Comparison of ENCODE assay signal across 9 cellular contexts in the genomic region with DNA sequence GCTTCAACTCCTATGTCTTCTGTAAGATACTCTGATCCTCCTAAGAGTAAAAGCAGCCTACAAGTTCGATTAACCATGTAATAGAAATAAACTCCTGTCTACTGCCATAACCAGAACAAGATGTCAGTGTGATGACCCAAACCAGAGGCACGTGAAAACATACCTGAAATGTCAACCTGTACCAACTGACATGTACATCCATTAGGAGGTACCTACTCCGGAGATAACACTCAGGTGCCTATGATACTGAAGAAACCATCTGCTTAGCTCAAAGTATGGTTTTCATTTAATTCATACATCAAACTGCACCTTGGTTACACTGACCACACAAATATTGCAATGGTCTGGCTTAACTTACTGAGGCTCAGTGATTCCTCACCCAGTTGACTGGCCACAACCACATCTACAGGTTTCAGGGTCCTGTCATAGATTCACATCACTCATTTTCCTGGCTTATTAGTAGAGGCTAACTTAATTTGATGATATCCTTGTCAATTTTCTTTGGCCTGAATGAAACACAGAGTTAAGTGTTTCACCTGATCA. TPM values are rescaled to one million over a fixed set of nuclear protein-coding genes. Genes with fewer than 3 reads are reported as not detected.
A peak's percentile ranks its signal among the peaks of the same experiment; 100 is the strongest.
DNase-seq lines count a peak whose midpoint lies in the region; ATAC-seq and TF ChIP-seq lines count a peak whose summit lies in the region.
"Had no signal": no experiment of that assay in that cellular context is flagged by ENCODE, and none has a peak within 500 bp of the region (broad histone marks: within the 10 kb centered on the region; RNA-seq: fewer than 3 reads in every experiment).

No MANE protein-coding gene starts in this region.

- peak overlapping the region; percentile 88 for H3K27ac Mint-ChIP-seq in activated naive CD4-positive, alpha-beta T cell treated with anti-CD3 and anti-CD28 coated beads for 36 hours
- peak overlapping the region; percentile 97 for H3K27ac Mint-ChIP-seq in activated naive CD8-positive, alpha-beta T cell
- no peak overlapping the region for H3K27ac Mint-ChIP-seq in type B pancreatic cell

- TF ChIP-seq CTCF in type B pancreatic cell (conservative IDR thresholded peaks at IDR 0.05): no peak

- no peaks in the 10 kb centered on the region for H3K27me3 ChIP-seq in muscle layer of colon (ENCODE audit: control insufficient read depth in 1 of 2, insufficient read depth in 2 of 2, low read length in 2 of 2)

- H3K36me3 ChIP-seq in muscle layer of colon (ENCODE audit: insufficient read depth, low read length): peaks cover 26% of the 10 kb centered on the region

- peak overlapping the region; percentile 77 for H3K4me3 Mint-ChIP-seq in activated naive CD4-positive, alpha-beta T cell treated with anti-CD3 and anti-CD28 coated beads for 36 hours
- peak overlapping the region; percentile 89 for H3K4me3 Mint-ChIP-seq in activated naive CD8-positive, alpha-beta T cell
- peak overlapping the region; percentile 62 for H3K4me3 Mint-ChIP-seq in type B pancreatic cell

- H3K9me3 ChIP-seq in muscle layer of colon (ENCODE audit: low read length): no peaks in the 10 kb centered on the region

- peak overlapping the region in 1 of 2 donors; percentile 92 for H3K4me3 ChIP-seq in muscle layer of colon (ENCODE audit: low read depth in 1 of 2, low read length in 2 of 2)

- H3K9ac ChIP-seq in muscle layer of colon (ENCODE audit: low read length): peak overlapping the region; percentile 52

- H3K36me3 Mint-ChIP-seq in activated naive CD4-positive, alpha-beta T cell treated with anti-CD3 and anti-CD28 coated beads for 36 hours (ENCODE audit: low read depth): peaks cover 60% of the 10 kb centered on the region
- peaks cover 11% of the 10 kb centered on the region for H3K36me3 Mint-ChIP-seq in activated naive CD8-positive, alpha-beta T cell
- peaks cover 24% of the 10 kb centered on the region for H3K36me3 Mint-ChIP-seq in type B pancreatic cell

- peaks cover 44% of the 10 kb centered on the region for H3K4me1 Mint-ChIP-seq in activated naive CD4-positive, alpha-beta T cell treated with anti-CD3 and anti-CD28 coated beads for 36 hours (ENCODE audit: low read depth)
- H3K4me1 Mint-ChIP-seq in activated naive CD8-positive, alpha-beta T cell (ENCODE audit: low read depth): peaks cover 67% of the 10 kb centered on the region
- peaks cover 26% of the 10 kb centered on the region for H3K4me1 Mint-ChIP-seq in type B pancreatic cell (ENCODE audit: unreplicated experiment)

- H3K9me3 Mint-ChIP-seq in activated naive CD4-positive, alpha-beta T cell treated with anti-CD3 and anti-CD28 coated beads for 36 hours: no peaks in the 10 kb centered on the region
- H3K9me3 Mint-ChIP-seq in activated naive CD8-positive, alpha-beta T cell (ENCODE audit: low read depth): no peaks in the 10 kb centered on the region
- no peaks in the 10 kb centered on the region for H3K9me3 Mint-ChIP-seq in type B pancreatic cell

- peak overlapping the region; percentile 98 for H3K27ac ChIP-seq in muscle layer of colon (ENCODE audit: low read depth, low read length)

- CTCF ChIA-PET in activated naive CD4-positive, alpha-beta T cell treated with anti-CD3 and anti-CD28 coated beads for 36 hours (lab: Charles Lee): interaction anchor here (0.9 to 2.4 kb wide), 5 partner anchors 16 to 101 kb away, joined by 3 to 9 read pairs (median 3); no protein-coding TSS in a partner anchor

- H3K4me1 ChIP-seq in muscle layer of colon (ENCODE audit: insufficient read depth, low read length): peaks cover 60% of the 10 kb centered on the region

- no peak for DNase-seq in activated naive CD4-positive, alpha-beta T cell treated with anti-CD3 and anti-CD28 coated beads for 36 hours
- no peak for DNase-seq in activated naive CD4-positive, alpha-beta T cell treated with Interleukin-2 at 50 U/mL for 16 hours
- DNase-seq in type B pancreatic cell (ENCODE audit: extremely low spot score, unreplicated experiment) (no peak), GM03348 (ENCODE audit: low spot score) (no peak), SIG-M5 treated with dmso at 0.1 percent for 504 hours (lab: John Stamatoyannopoulos, UW; ENCODE audit: unreplicated experiment) (no peak)
- DNase-seq: NCI-H1694 had no signal

- ATAC-seq in HG02973 (IDR thresholded peaks at IDR 0.05; ENCODE audit: unreplicated experiment): no peak

- intact Hi-C loops in activated naive CD4-positive, alpha-beta T cell treated with anti-CD3 and anti-CD28 coated beads for 36 hours (cut with micrococcal nuclease): loop anchor here (5.0 kb wide), 3 partner anchors 208 to 672 kb away; a partner anchor contains a TSS

- H3K27me3 Mint-ChIP-seq in activated naive CD4-positive, alpha-beta T cell treated with anti-CD3 and anti-CD28 coated beads for 36 hours (ENCODE audit: low read depth): no peaks in the 10 kb centered on the region
- H3K27me3 Mint-ChIP-seq in activated naive CD8-positive, alpha-beta T cell: no peaks in the 10 kb centered on the region
- no peaks in the 10 kb centered on the region for H3K27me3 Mint-ChIP-seq in type B pancreatic cell

RNA-seq across cellular contexts. Expression of a gene that starts 4.4 kb away (rescaled TPM):
- 10 to 100 TPM; 40.3 to 40.9 TPM for total RNA-seq in activated naive CD4-positive, alpha-beta T cell treated with anti-CD3 and anti-CD28 coated beads for 36 hours
- 24.5 and 31.4 TPM in 2 replicates for total RNA-seq in type B pancreatic cell (ENCODE audit: low replicate concordance)
